12 cellular contexts compared by ENCODE assay signal in the genomic region with DNA sequence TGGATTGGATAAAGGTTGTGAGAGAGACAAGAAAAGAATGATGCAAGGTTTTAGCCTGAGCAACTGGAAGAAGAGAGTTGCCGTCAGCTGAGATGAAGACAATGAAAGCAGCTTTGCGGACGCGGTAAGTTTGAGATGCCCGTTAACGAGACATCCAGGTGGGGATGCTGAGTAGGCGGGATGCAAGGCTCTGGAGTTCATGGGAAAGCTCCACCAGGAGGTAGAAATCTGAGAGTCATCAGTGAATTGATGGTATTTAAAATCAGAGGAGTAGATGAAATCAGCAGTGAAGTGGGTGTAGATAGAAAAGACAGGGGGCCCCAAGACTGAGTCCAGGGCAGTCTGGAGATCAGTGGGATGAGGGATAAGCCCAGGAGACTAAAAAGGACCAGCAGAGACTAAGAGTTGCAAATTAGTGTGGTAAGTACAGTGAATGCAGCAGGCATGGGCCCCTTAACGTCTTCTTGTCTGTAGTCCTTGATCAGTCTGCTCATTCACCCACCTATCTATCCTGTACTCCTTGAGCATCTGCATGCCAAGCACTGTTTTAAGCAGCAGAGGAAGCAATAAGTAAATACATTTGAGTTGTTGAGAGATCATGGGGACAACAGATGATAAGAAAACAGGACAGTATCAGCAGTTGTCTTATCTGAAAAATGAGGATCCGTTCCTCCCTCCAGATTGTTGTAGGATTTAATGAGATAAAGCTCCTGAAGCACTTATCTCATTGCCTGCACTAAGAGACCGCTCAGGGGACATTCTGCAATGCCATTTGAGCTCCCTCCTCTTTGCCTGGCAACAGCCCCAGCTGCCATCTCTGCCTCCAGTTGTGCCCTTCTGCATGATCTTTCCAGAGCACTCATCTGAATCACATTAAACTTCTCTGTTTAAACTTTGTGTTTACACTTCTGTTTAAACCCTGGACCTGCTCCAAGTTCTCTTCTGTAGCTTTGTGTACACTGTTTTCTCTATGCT.
DNase-seq lines count a peak whose midpoint lies in the region; ATAC-seq and TF ChIP-seq lines count a peak whose summit lies in the region.
"Had no signal": no experiment of that assay in that cellular context is flagged by ENCODE, and none has a peak within 500 bp of the region (broad histone marks: within the 10 kb centered on the region; RNA-seq: fewer than 3 reads in every experiment).

No MANE protein-coding gene starts in this region.

- DNase-seq in DMS79 treated with DMSO at 0.1 percent for 48 hours (lab: John Stamatoyannopoulos, UW) (peak; percentile 97), NCI-H2196 (lab: John Stamatoyannopoulos, UW; ENCODE audit: unreplicated experiment) (peak; percentile 39), epidermal melanocyte (ENCODE audit: insufficient read length, low spot score) (no peak), D341Med (ENCODE audit: low spot score) (no peak)
- no peak for DNase-seq in activated effector memory CD4-positive, alpha-beta T cell treated with Interleukin-2 at 50 U/mL for 16 hours
- DNase-seq: activated effector memory CD4-positive, alpha-beta T cell treated with anti-CD3 and anti-CD28 coated beads, Interleukin-2, amount 50 U/mL, for 16 hours; GOT3; T-helper 9 cell had no signal

- peaks cover 33% of the 10 kb centered on the region for H3K36me3 Mint-ChIP-seq in nephron (ENCODE audit: low read depth)

- H3K4me1 Mint-ChIP-seq in nephron: peaks cover 34% of the 10 kb centered on the region

- peak overlapping the region in 1 of 3 experiments; percentile 14 for H3K4me3 Mint-ChIP-seq in nephron
- H3K4me3 Mint-ChIP-seq: type B pancreatic cell had no signal

- no peaks in the 10 kb centered on the region for H3K9me3 Mint-ChIP-seq in nephron
- H3K9me3 Mint-ChIP-seq: type B pancreatic cell had no signal

- H3K27ac Mint-ChIP-seq in nephron: peak overlapping the region; percentile 26 to 54 (median 27)
- H3K27ac Mint-ChIP-seq: type B pancreatic cell had no signal

- no peak for ATAC-seq in HG03139 (IDR thresholded peaks at IDR 0.05; ENCODE audit: unreplicated experiment)

- TF ChIP-seq CTCF in nephron (IDR thresholded peaks at IDR 0.05; ENCODE audit: unreplicated experiment in 3 of 3): no peak

- no peaks in the 10 kb centered on the region for H3K27me3 Mint-ChIP-seq in nephron (ENCODE audit: low read depth)

- H3K27ac ChIP-seq in angular gyrus (ENCODE audit: low read depth, low read length): peak overlapping the region; percentile 32

Comparison
In these comparisons a context has a peak if more than half of its experiments do, and no peak if none do; other contexts are left out.
1. DNase-seq: peak in DMS79 treated with DMSO at 0.1 percent for 48 hours (single experiment) and NCI-H2196 (single experiment); none in activated effector memory CD4-positive, alpha-beta T cell treated with Interleukin-2 at 50 U/mL for 16 hours (single experiment), epidermal melanocyte (single experiment) and D341Med (single experiment).